8 cellular contexts compared by ENCODE assay signal in the genomic region with DNA sequence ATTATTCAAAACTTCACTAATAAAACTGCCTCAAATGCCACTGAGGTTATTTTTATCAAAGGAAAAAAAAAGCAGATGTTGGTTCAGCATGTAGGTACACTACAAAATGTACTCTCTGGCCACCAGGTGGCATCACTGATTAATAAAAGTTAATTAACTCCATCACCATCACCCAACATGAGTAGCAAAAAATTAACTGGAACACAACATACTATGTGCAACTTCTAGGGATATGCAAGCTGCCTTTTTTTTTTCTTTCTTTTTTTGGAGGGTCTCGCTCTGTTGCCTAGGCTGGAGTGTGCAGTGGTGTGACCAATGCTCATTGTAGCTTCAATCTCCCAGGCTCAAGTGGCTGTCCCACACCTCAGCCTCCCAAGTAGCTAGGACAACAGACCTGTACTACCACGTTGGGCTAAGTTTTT. TPM values are rescaled to one million over a fixed set of nuclear protein-coding genes. Genes with fewer than 3 reads are reported as not detected.
A peak's percentile ranks its signal among the peaks of the same experiment; 100 is the strongest.
DNase-seq lines count a peak whose midpoint lies in the region; ATAC-seq, FAIRE-seq and TF ChIP-seq lines count a peak whose summit lies in the region.

No MANE protein-coding gene starts in this region.

- no peaks in the 10 kb centered on the region for H3K9me3 ChIP-seq in parathyroid adenoma (ENCODE audit: control insufficient read depth, low read length)
- H3K9me3 ChIP-seq in vagina = no peaks in the 10 kb centered on the region

- H3K27ac ChIP-seq in parathyroid adenoma = no peak overlapping the region
- peak overlapping the region; percentile 44 for H3K27ac ChIP-seq in vagina

- H3K4me1 ChIP-seq in parathyroid adenoma (no peaks in the 10 kb centered on the region), vagina (peaks cover 19% of the 10 kb centered on the region)

- H2AFZ ChIP-seq in parathyroid adenoma = peak overlapping the region; percentile 13

- peak; percentile 42 for DNase-seq in DMS79 (lab: John Stamatoyannopoulos, UW)
- peak; percentile 59 for DNase-seq in LNCaP clone FGC (ENCODE audit: low read depth)
- peak; percentile 23 to 64 for DNase-seq in SHP77 (lab: John Stamatoyannopoulos, UW)
- DNase-seq in activated effector memory CD4-positive, alpha-beta T cell treated with anti-CD3 and anti-CD28 coated beads, Interleukin-2, amount 50 U/mL, for 16 hours = peak; percentile 75
- peak; percentile 43 to 57 for DNase-seq in frontal cortex (ENCODE audit: low spot score in 2 of 2)
- DNase-seq in vagina (ENCODE audit: extremely low spot score in 2 of 2) = no peak

- peak; percentile 76 for TF ChIP-seq CTCF in LNCaP clone FGC (IDR thresholded peaks at IDR 0.05; ENCODE audit: control insufficient read depth, extremely low read depth, insufficient read depth)
- peak; percentile 79 for TF ChIP-seq CTCF in parathyroid adenoma (IDR thresholded peaks at IDR 0.05)
- TF ChIP-seq CTCF in vagina (IDR thresholded peaks at IDR 0.05) = peak; percentile 81 to 90 (median 81)

- no peaks in the 10 kb centered on the region for H3K36me3 ChIP-seq in parathyroid adenoma (ENCODE audit: control insufficient read depth, insufficient read depth, low read length)
- H3K36me3 ChIP-seq in vagina = peaks cover 0 to 9% of the 10 kb centered on the region in 2 donors

- no peak overlapping the region for H3K4me2 ChIP-seq in parathyroid adenoma (ENCODE audit: low read length)

- peak; percentile 74 for ATAC-seq in GM21619 (IDR thresholded peaks at IDR 0.05; ENCODE audit: unreplicated experiment)

- no peak for TF ChIP-seq POLR2A in vagina (IDR thresholded peaks at IDR 0.05)

- H3K4me3 ChIP-seq in LNCaP clone FGC (ENCODE audit: low read depth, low read length) (no peak overlapping the region), parathyroid adenoma (ENCODE audit: low read depth, low read length) (no peak overlapping the region), vagina (no peak overlapping the region)

- no peak overlapping the region for H3K9ac ChIP-seq in parathyroid adenoma

- H3K79me2 ChIP-seq in parathyroid adenoma = no peaks in the 10 kb centered on the region

- peak; percentile 31 for FAIRE-seq in frontal cortex (lab: Jason Lieb, UNC)

- no peaks in the 10 kb centered on the region for H3K27me3 ChIP-seq in parathyroid adenoma (ENCODE audit: control insufficient read depth, insufficient read depth, low read length)
- no peaks in the 10 kb centered on the region for H3K27me3 ChIP-seq in vagina

- intact Hi-C loops in vagina (cut with DNase I) = loop anchor here (2.0 kb wide), 1 partner anchor 220 kb away; no protein-coding TSS in a partner anchor

RNA-seq across cellular contexts. Expression of a gene that starts 43.8 kb away (rescaled TPM):
- 58.3 TPM for total RNA-seq in frontal cortex
- 49.4 TPM for total RNA-seq in vagina

Comparison
In these comparisons a context has a peak if more than half of its experiments do, and no peak if none do; other contexts are left out.
1. DNase-seq: peak in DMS79 (single experiment), LNCaP clone FGC (single experiment), SHP77 (2 of 2), activated effector memory CD4-positive, alpha-beta T cell treated with anti-CD3 and anti-CD28 coated beads, Interleukin-2, amount 50 U/mL, for 16 hours (single experiment) and frontal cortex (2 of 2); none in vagina (0 of 2).
2. Peak in every context shown above with its lines, with median percentiles within 50 percentile points of each other: CTCF ChIP-seq.